Comparison of ENCODE assay signal across 8 cellular contexts in genomic region chr4:59553063-59553738, GRCh38.
DNase-seq lines count a peak whose midpoint lies in the region; ATAC-seq and TF ChIP-seq lines count a peak whose summit lies in the region.

No MANE protein-coding gene starts in this region.

- TF ChIP-seq POLR2A in gastroesophageal sphincter (IDR thresholded peaks at IDR 0.05), result no peak

- 14 to 32% methylated on average over 2 of the region's 2 CpGs for WGBS in gastroesophageal sphincter (ENCODE audit: low coverage in 1 of 2), 2 donors

- peaks cover 0 to 8% (median 0%) of the 10 kb centered on the region in 3 donors for H3K9me3 ChIP-seq in gastroesophageal sphincter

- no peak overlapping the region for H3K27ac ChIP-seq in gastroesophageal sphincter

- no peaks in the 10 kb centered on the region for H3K27me3 ChIP-seq in gastroesophageal sphincter

- no peak for TF ChIP-seq CTCF in gastroesophageal sphincter (IDR thresholded peaks at IDR 0.05)

- no peaks in the 10 kb centered on the region for H3K36me3 ChIP-seq in gastroesophageal sphincter

- no peaks in the 10 kb centered on the region for H3K4me1 ChIP-seq in gastroesophageal sphincter

- no peak for TF ChIP-seq EP300 in gastroesophageal sphincter (IDR thresholded peaks at IDR 0.05)

- peak overlapping the region in 1 of 2 donors; percentile 14 for H3K4me3 ChIP-seq in gastroesophageal sphincter

- DNase-seq in stimulated activated CD4-positive, alpha-beta T cell treated with anti-CD3 and anti-CD28 coated beads, Interleukin-1b, Interleukin-23, amount 100 ng/mL, for 48 hours, result peak; percentile 1
- no peak for DNase-seq in stimulated activated CD4-positive, alpha-beta T cell treated with anti-CD3 and anti-CD28 coated beads, Interleukin-4, amount 100 ng/mL, for 1 hour
- DNase-seq in UCSD-AML1 (lab: John Stamatoyannopoulos, UW; ENCODE audit: unreplicated experiment) (peak; percentile 7), non-pigmented ciliary epithelial cell (ENCODE audit: low read depth) (peak; percentile 18), NCI-H1436 treated with DMSO at 0.1 percent for 48 hours (lab: John Stamatoyannopoulos, UW) (no peak)
- DNase-seq in activated T-cell treated with anti-CD3 and anti-CD28 coated beads, Interleukin-2, amount 50 U/mL, for 1 hour, result no peak

- ATAC-seq in HG03280 (IDR thresholded peaks at IDR 0.05; ENCODE audit: unreplicated experiment) (peak; percentile 93), gastroesophageal sphincter (no peak)

Comparison
In these comparisons a context has a peak if more than half of its experiments do, and no peak if none do; other contexts are left out.
1. DNase-seq: peak in stimulated activated CD4-positive, alpha-beta T cell treated with anti-CD3 and anti-CD28 coated beads, Interleukin-1b, Interleukin-23, amount 100 ng/mL, for 48 hours (single experiment), UCSD-AML1 (single experiment) and non-pigmented ciliary epithelial cell (single experiment); none in stimulated activated CD4-positive, alpha-beta T cell treated with anti-CD3 and anti-CD28 coated beads, Interleukin-4, amount 100 ng/mL, for 1 hour (single experiment), NCI-H1436 treated with DMSO at 0.1 percent for 48 hours (single experiment) and activated T-cell treated with anti-CD3 and anti-CD28 coated beads, Interleukin-2, amount 50 U/mL, for 1 hour (single experiment).